ENCODE assay signal across 14 cellular contexts in genomic region chr1:42822833-42823392, GRCh38. TPM values are rescaled to one million over a fixed set of nuclear protein-coding genes. Genes with fewer than 3 reads are reported as not detected.
DNase-seq lines count a peak whose midpoint lies in the region; ATAC-seq, FAIRE-seq and TF ChIP-seq lines count a peak whose summit lies in the region.
"Had no signal": no experiment of that assay in that cellular context is flagged by ENCODE, and none has a peak within 500 bp of the region (broad histone marks: within the 10 kb centered on the region; RNA-seq: fewer than 3 reads in every experiment).

No MANE protein-coding gene starts in this region.

- H3K9me3 Mint-ChIP-seq in activated T-cell treated with anti-CD3 and anti-CD28 coated beads, Interleukin-2, amount 50 U/mL, for 4 hours, result no peaks in the 10 kb centered on the region
- H3K9me3 Mint-ChIP-seq: neural crest cell had no signal

- no peaks in the 10 kb centered on the region for H3K27me3 ChIP-seq in SJCRH30
- H3K27me3 ChIP-seq: Peyer's patch had no signal

- ATAC-seq in A549 (no peak), GM18861 (IDR thresholded peaks at IDR 0.05; ENCODE audit: unreplicated experiment) (no peak), HG03025 (IDR thresholded peaks at IDR 0.05; ENCODE audit: low FRiP score, unreplicated experiment) (no peak)
- no peak for ATAC-seq in activated T-cell treated with anti-CD3 and anti-CD28 coated beads, Interleukin-2, amount 50 U/mL, for 4 hours

- FAIRE-seq in A549 (lab: Jason Lieb, UNC) (peak; percentile 63), G401.6 (lab: Jason Lieb, UNC) (peak; percentile 19)

- H3K9me3 ChIP-seq in A549 (no peaks in the 10 kb centered on the region), SJCRH30 (replicated peaks) (no peaks in the 10 kb centered on the region)
- H3K9me3 ChIP-seq: Peyer's patch had no signal

- no peak overlapping the region for H3K4me3 ChIP-seq in A549
- H3K4me3 ChIP-seq in SJCRH30, result no peak overlapping the region
- H3K4me3 ChIP-seq: Peyer's patch had no signal

- POLR2A ChIA-PET in A549 (lab: Yijun Ruan, JAX), result interaction anchor here (3.1 kb wide), 1 partner anchor 24 kb away, joined by 14 read pairs; the partner anchor contains the start of gene ZNF691

- peaks cover 6% of the 10 kb centered on the region for H3K4me1 Mint-ChIP-seq in activated T-cell treated with anti-CD3 and anti-CD28 coated beads, Interleukin-2, amount 50 U/mL, for 4 hours (ENCODE audit: low read depth)

- peak in 1 of 2 experiments; percentile 25 for DNase-seq in A549 (ENCODE audit: low read depth in 1 of 2, low spot score in 1 of 2)
- DNase-seq in SJCRH30, result peak in 1 of 2 experiments; percentile 23
- DNase-seq in fibroblast of peridontal ligament (ENCODE audit: extremely low read depth), result peak; percentile 67
- no peak for DNase-seq in NCI-H524 treated with DMSO at 0.1 percent for 48 hours (lab: John Stamatoyannopoulos, UW)
- DNase-seq in activated T-cell treated with anti-CD3 and anti-CD28 coated beads, Interleukin-2, amount 50 U/mL, for 4 hours, result no peak
- DNase-seq: C1 segment of cervical spinal cord; caudate nucleus; NCI-H1694; Peyer's patch; stimulated activated CD8-positive, alpha-beta memory T cell treated with anti-CD3 and anti-CD28 coated beads, Interleukin-4, amount 100 ng/mL, for 48 hours had no signal

- CTCF ChIA-PET in A549 (lab: Yijun Ruan, JAX), result no interaction called here

- no peak for TF ChIP-seq POLR2A in A549 (IDR thresholded peaks at IDR 0.05; ENCODE audit: low read length)

- H3K4me2 ChIP-seq in A549, result peak overlapping the region; percentile 60

- no peak for TF ChIP-seq EP300 in A549 (IDR thresholded peaks at IDR 0.05)

- H3K4me3 Mint-ChIP-seq in activated T-cell treated with anti-CD3 and anti-CD28 coated beads, Interleukin-2, amount 50 U/mL, for 4 hours, result no peak overlapping the region
- H3K4me3 Mint-ChIP-seq: neural crest cell had no signal

- H3K27ac ChIP-seq in A549 (peak overlapping the region; percentile 70 to 77), SJCRH30 (peak overlapping the region; percentile 24)
- H3K27ac ChIP-seq: Peyer's patch had no signal

- peaks cover 2% of the 10 kb centered on the region for H3K36me3 Mint-ChIP-seq in activated T-cell treated with anti-CD3 and anti-CD28 coated beads, Interleukin-2, amount 50 U/mL, for 4 hours (ENCODE audit: insufficient read depth)

- no peaks in the 10 kb centered on the region for H3K36me3 ChIP-seq in SJCRH30
- H3K36me3 ChIP-seq: Peyer's patch had no signal

- H3K27me3 Mint-ChIP-seq in activated T-cell treated with anti-CD3 and anti-CD28 coated beads, Interleukin-2, amount 50 U/mL, for 4 hours (ENCODE audit: low read depth), result no peaks in the 10 kb centered on the region

- no peak for TF ChIP-seq RAD21 in A549 (conservative IDR thresholded peaks at IDR 0.05 in 1 of 2, IDR thresholded peaks at IDR 0.05 in 1 of 2)

- WGBS in A549 (ENCODE audit: missing lambda C conversion rate), result 58% methylated on average over 2 of the region's 2 CpGs

- H3K4me1 ChIP-seq in A549, result peaks cover 34% of the 10 kb centered on the region
- H3K4me1 ChIP-seq in SJCRH30, result peaks cover 28% of the 10 kb centered on the region
- H3K4me1 ChIP-seq: Peyer's patch had no signal

- no peak for TF ChIP-seq CTCF in A549 (IDR thresholded peaks at IDR 0.05)

TF ChIP-seq in A549, 52 proteins besides CTCF, POLR2A, EP300 and RAD21:
- TF ChIP-seq NFE2L2 (conservative IDR thresholded peaks at IDR 0.05; ENCODE audit: low read length) (peak; percentile 97), MAFK (IDR thresholded peaks at IDR 0.05; ENCODE audit: partially characterized antibody) (peak; percentile 98), FOSL2 (IDR thresholded peaks at IDR 0.05) (no peak), FOSL2 (CRISPR knock-in tag; IDR thresholded peaks at IDR 0.05) (0 out of 2 replicates have a peak, but pooled peaks have one; percentile 12), FOXS1 (CRISPR knock-in tag; IDR thresholded peaks at IDR 0.05) (no peak)

RNA-seq across cellular contexts. Expression of gene SVBP, which starts 5.7 kb away (rescaled TPM):
- polyA plus RNA-seq in A549 (2011; rRNA removed), result 22.6 and 24.8 TPM in 2 replicates
- 7.3 and 8.3 TPM in 2 replicates for polyA plus RNA-seq in A549 (2012; cell fraction: cytosol; rRNA removed)
- polyA plus RNA-seq in A549 (2012; cell fraction: nucleus; rRNA removed), result 1.3 and 2.2 TPM in 2 replicates
- polyA plus RNA-seq in A549 (2017; fragmentation: RNase III; extraction: RNeasy Plus Mini Kit Qiagen cat#74134 plus additional on column Dnase treatment), result 8.7 to 12.0 TPM (median 9.1 TPM) in 3 replicates
- polyA minus RNA-seq in A549 (2011; rRNA and poly(A)+ RNA removed), result 2.1 and 2.3 TPM in 2 replicates
- 40.4 and 45.3 TPM in 2 replicates for total RNA-seq in SJCRH30 (2014; rRNA removed; shearing (Covaris generic))
- 10 to 100 TPM in 2 of 3 donors, 1 to 10 TPM in 1; 9.2 to 10.7 (median 10.2) TPM for total RNA-seq in activated T-cell treated with anti-CD3 and anti-CD28 coated beads, Interleukin-2, amount 50 U/mL, for 4 hours

RNA-seq across cellular contexts. Expression of gene ERMAP, which starts 6.0 kb away (rescaled TPM):
- polyA plus RNA-seq in A549 (2011; rRNA removed) (9.5 and 10.7 TPM in 2 replicates), A549 (2017; fragmentation: RNase III; extraction: RNeasy Plus Mini Kit Qiagen cat#74134 plus additional on column Dnase treatment) (5.0 to 6.6 TPM (median 5.4 TPM) in 3 replicates)
- 2.9 and 3.7 TPM in 2 replicates for polyA plus RNA-seq in A549 (2012; cell fraction: cytosol; rRNA removed)
- 3.9 and 5.3 TPM in 2 replicates for polyA plus RNA-seq in A549 (2012; cell fraction: nucleus; rRNA removed)
- polyA minus RNA-seq in A549 (2011; rRNA and poly(A)+ RNA removed), result 6.5 and 7.7 TPM in 2 replicates
- total RNA-seq in SJCRH30 (2014; rRNA removed; shearing (Covaris generic)), result 1.8 and 2.9 TPM in 2 replicates
- 1 to 10 TPM; 1.8 to 2.4 (median 2.1) TPM for total RNA-seq in activated T-cell treated with anti-CD3 and anti-CD28 coated beads, Interleukin-2, amount 50 U/mL, for 4 hours

RNA-seq across cellular contexts. Expression of gene ZNF691, which starts 23.5 kb away (rescaled TPM):
- polyA plus RNA-seq in A549 (2011; rRNA removed) (4.8 and 6.6 TPM in 2 replicates), A549 (2017; fragmentation: RNase III; extraction: RNeasy Plus Mini Kit Qiagen cat#74134 plus additional on column Dnase treatment) (5.4 to 6.2 TPM (median 5.5 TPM) in 3 replicates)
- 4.1 and 4.9 TPM in 2 replicates for polyA plus RNA-seq in A549 (2012; cell fraction: cytosol; rRNA removed)
- polyA plus RNA-seq in A549 (2012; cell fraction: nucleus; rRNA removed), result 7.8 and 8.0 TPM in 2 replicates
- polyA minus RNA-seq in A549 (2011; rRNA and poly(A)+ RNA removed), result 5.2 and 5.7 TPM in 2 replicates
- total RNA-seq in SJCRH30 (2014; rRNA removed; shearing (Covaris generic)), result 13.5 and 13.6 TPM in 2 replicates
- 1 to 10 TPM; 5.5 to 6.5 (median 5.9) TPM for total RNA-seq in activated T-cell treated with anti-CD3 and anti-CD28 coated beads, Interleukin-2, amount 50 U/mL, for 4 hours

RNA-seq across cellular contexts. Expression of gene TMEM269, which starts 38.1 kb away (rescaled TPM):
- polyA plus RNA-seq in A549 (2011; rRNA removed) (0.21 TPM in 2 replicates), A549 (2017; fragmentation: RNase III; extraction: RNeasy Plus Mini Kit Qiagen cat#74134 plus additional on column Dnase treatment) (0.08 to 0.21 TPM (median 0.15 TPM) in 3 replicates)
- 0.05 and 0.06 TPM in 2 replicates for polyA plus RNA-seq in A549 (2012; cell fraction: cytosol; rRNA removed)
- 0.14 and 0.22 TPM in 2 replicates for polyA plus RNA-seq in A549 (2012; cell fraction: nucleus; rRNA removed)
- 0.19 and 0.91 TPM in 2 replicates for polyA minus RNA-seq in A549 (2011; rRNA and poly(A)+ RNA removed)
- total RNA-seq in SJCRH30 (2014; rRNA removed; shearing (Covaris generic)), result 0.05 and 0.06 TPM in 2 replicates
- total RNA-seq in activated T-cell treated with anti-CD3 and anti-CD28 coated beads, Interleukin-2, amount 50 U/mL, for 4 hours, result under 1 TPM in 2 of 3 donors, not detected in 1; 0.10 to 0.24 TPM
- total RNA-seq: Peyer's patch had no signal

RNA-seq across cellular contexts. Expression of gene C1orf50, which starts 55.9 kb away (rescaled TPM):
- polyA plus RNA-seq in A549 (2011; rRNA removed) (2.6 and 4.5 TPM in 2 replicates), A549 (2017; fragmentation: RNase III; extraction: RNeasy Plus Mini Kit Qiagen cat#74134 plus additional on column Dnase treatment) (1.7 to 2.0 TPM (median 1.9 TPM) in 3 replicates)
- polyA plus RNA-seq in A549 (2012; cell fraction: cytosol; rRNA removed), result 0.61 and 1.1 TPM in 2 replicates
- 0.32 and 0.50 TPM in 2 replicates for polyA plus RNA-seq in A549 (2012; cell fraction: nucleus; rRNA removed)
- 0.45 and 0.92 TPM in 2 replicates for polyA minus RNA-seq in A549 (2011; rRNA and poly(A)+ RNA removed)
- 3.5 and 3.8 TPM in 2 replicates for total RNA-seq in SJCRH30 (2014; rRNA removed; shearing (Covaris generic))
- 1 to 10 TPM; 4.5 to 7.9 (median 5.0) TPM for total RNA-seq in activated T-cell treated with anti-CD3 and anti-CD28 coated beads, Interleukin-2, amount 50 U/mL, for 4 hours
